In the genomic region with DNA sequence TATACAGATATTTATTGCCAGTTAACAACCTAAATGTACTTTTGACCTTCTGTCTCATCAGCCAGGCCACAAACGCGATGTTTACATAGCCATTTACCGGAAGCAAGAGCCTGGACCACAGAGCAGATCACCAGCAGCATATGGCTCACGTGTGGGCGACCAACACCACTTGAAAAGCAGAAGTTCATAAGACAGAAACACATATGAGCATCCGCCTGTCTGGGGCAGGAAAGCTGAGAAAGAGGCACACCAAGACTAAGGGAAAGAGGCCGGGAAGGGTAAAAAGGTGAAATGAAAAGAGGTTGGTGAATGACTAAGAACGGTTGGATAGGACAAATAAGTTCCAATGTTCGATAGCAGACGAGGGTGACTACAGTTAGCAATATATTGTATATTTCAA, we compare ENCODE assay signal across 1 cellular context.
A peak's percentile ranks its signal among the peaks of the same experiment; 100 is the strongest.
TF ChIP-seq lines count a peak whose summit lies in the region.

No MANE protein-coding gene starts in this region.

TF ChIP-seq in HepG2, 621 proteins besides CTCF, POLR2A, EP300 and RAD21 (continued from another document and continues in another):
- TF ChIP-seq, protein P1, sequence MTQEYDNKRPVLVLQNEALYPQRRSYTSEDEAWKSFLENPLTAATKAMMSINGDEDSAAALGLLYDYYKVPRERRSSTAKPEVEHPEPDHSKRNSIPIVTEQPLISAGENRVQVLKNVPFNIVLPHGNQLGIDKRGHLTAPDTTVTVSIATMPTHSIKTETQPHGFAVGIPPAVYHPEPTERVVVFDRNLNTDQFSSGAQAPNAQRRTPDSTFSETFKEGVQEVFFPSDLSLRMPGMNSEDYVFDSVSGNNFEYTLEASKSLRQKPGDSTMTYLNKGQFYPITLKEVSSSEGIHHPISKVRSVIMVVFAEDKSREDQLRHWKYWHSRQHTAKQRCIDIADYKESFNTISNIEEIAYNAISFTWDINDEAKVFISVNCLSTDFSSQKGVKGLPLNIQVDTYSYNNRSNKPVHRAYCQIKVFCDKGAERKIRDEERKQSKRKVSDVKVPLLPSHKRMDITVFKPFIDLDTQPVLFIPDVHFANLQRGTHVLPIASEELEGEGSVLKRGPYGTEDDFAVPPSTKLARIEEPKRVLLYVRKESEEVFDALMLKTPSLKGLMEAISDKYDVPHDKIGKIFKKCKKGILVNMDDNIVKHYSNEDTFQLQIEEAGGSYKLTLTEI (CRISPR knock-in tag; conservative IDR thresholded peaks at IDR 0.05) = no peak
- TF ChIP-seq, protein P2, sequence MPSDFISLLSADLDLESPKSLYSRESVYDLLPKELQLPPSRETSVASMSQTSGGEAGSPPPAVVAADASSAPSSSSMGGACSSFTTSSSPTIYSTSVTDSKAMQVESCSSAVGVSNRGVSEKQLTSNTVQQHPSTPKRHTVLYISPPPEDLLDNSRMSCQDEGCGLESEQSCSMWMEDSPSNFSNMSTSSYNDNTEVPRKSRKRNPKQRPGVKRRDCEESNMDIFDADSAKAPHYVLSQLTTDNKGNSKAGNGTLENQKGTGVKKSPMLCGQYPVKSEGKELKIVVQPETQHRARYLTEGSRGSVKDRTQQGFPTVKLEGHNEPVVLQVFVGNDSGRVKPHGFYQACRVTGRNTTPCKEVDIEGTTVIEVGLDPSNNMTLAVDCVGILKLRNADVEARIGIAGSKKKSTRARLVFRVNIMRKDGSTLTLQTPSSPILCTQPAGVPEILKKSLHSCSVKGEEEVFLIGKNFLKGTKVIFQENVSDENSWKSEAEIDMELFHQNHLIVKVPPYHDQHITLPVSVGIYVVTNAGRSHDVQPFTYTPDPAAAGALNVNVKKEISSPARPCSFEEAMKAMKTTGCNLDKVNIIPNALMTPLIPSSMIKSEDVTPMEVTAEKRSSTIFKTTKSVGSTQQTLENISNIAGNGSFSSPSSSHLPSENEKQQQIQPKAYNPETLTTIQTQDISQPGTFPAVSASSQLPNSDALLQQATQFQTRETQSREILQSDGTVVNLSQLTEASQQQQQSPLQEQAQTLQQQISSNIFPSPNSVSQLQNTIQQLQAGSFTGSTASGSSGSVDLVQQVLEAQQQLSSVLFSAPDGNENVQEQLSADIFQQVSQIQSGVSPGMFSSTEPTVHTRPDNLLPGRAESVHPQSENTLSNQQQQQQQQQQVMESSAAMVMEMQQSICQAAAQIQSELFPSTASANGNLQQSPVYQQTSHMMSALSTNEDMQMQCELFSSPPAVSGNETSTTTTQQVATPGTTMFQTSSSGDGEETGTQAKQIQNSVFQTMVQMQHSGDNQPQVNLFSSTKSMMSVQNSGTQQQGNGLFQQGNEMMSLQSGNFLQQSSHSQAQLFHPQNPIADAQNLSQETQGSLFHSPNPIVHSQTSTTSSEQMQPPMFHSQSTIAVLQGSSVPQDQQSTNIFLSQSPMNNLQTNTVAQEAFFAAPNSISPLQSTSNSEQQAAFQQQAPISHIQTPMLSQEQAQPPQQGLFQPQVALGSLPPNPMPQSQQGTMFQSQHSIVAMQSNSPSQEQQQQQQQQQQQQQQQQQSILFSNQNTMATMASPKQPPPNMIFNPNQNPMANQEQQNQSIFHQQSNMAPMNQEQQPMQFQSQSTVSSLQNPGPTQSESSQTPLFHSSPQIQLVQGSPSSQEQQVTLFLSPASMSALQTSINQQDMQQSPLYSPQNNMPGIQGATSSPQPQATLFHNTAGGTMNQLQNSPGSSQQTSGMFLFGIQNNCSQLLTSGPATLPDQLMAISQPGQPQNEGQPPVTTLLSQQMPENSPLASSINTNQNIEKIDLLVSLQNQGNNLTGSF (CRISPR knock-in tag; IDR thresholded peaks at IDR 0.05) = no peak
- TF ChIP-seq KMT2A (CRISPR knock-in tag; IDR thresholded peaks at IDR 0.05) (peak; percentile 76; the same call in 1 of the 2 replicates), ZNF569 (CRISPR knock-in tag; IDR thresholded peaks at IDR 0.05; ENCODE audit: borderline replicate concordance) (no peak), ZNF292 (CRISPR knock-in tag; IDR thresholded peaks at IDR 0.05; ENCODE audit: borderline replicate concordance, low read depth) (no peak), TCF7L2 (IDR thresholded peaks at IDR 0.05; ENCODE audit: low read depth, low read length) (no peak), ZNF224 (CRISPR knock-in tag; IDR thresholded peaks at IDR 0.05) (no peak), ZMYM2 (CRISPR knock-in tag; IDR thresholded peaks at IDR 0.05) (no peak), ZNF546 (CRISPR knock-in tag; conservative IDR thresholded peaks at IDR 0.05) (no peak), HMGA1 (CRISPR knock-in tag; conservative IDR thresholded peaks at IDR 0.05) (no peak), ZNF737 (CRISPR knock-in tag; IDR thresholded peaks at IDR 0.05; ENCODE audit: borderline replicate concordance) (no peak), HNRNPL (IDR thresholded peaks at IDR 0.05; ENCODE audit: low read depth, low read length) (no peak), AGO2 (optimal IDR thresholded peaks at IDR 0.05; ENCODE audit: low read depth, low read length) (no peak), SMAD3 (CRISPR knock-in tag; IDR thresholded peaks at IDR 0.05) (peak; percentile 35; the same call in 1 of the 2 replicates), MXI1 (IDR thresholded peaks at IDR 0.05; ENCODE audit: borderline replicate concordance, low read depth, low read length) (peak; percentile 75; the same call in 1 of the 3 replicates), CCAR2 (optimal IDR thresholded peaks at IDR 0.05; ENCODE audit: low read depth, low read length) (no peak), CENPX (CRISPR knock-in tag; IDR thresholded peaks at IDR 0.05) (no peak), KMT2B (CRISPR knock-in tag; IDR thresholded peaks at IDR 0.05) (peak; percentile 70), ZNF296 (CRISPR knock-in tag; conservative IDR thresholded peaks at IDR 0.05) (no peak), SALL2 (CRISPR knock-in tag; IDR thresholded peaks at IDR 0.05) (no peak), RFX5 (IDR thresholded peaks at IDR 0.05; ENCODE audit: low read depth, low read length) (no peak), ZNF792 (CRISPR knock-in tag; IDR thresholded peaks at IDR 0.05) (peak; percentile 69; the same call in 1 of the 2 replicates), TEAD2 (CRISPR knock-in tag; IDR thresholded peaks at IDR 0.05) (no peak), MTF2 (CRISPR knock-in tag; IDR thresholded peaks at IDR 0.05; ENCODE audit: borderline replicate concordance) (no peak), ZFP90 (CRISPR knock-in tag; IDR thresholded peaks at IDR 0.05; ENCODE audit: borderline replicate concordance) (no peak), ZNF460 (CRISPR knock-in tag; IDR thresholded peaks at IDR 0.05; ENCODE audit: borderline replicate concordance) (no peak), ZFP1 (CRISPR knock-in tag; IDR thresholded peaks at IDR 0.05) (peak; percentile 32; the same call in 1 of the 2 replicates), MEIS2 (CRISPR knock-in tag; IDR thresholded peaks at IDR 0.05) (no peak), ZFP62 (CRISPR knock-in tag; IDR thresholded peaks at IDR 0.05) (no peak), FOSL2 (CRISPR knock-in tag; IDR thresholded peaks at IDR 0.05) (peak; percentile 84), HHEX (CRISPR knock-in tag; IDR thresholded peaks at IDR 0.05) (no peak), ZNF383 (CRISPR knock-in tag; IDR thresholded peaks at IDR 0.05; ENCODE audit: borderline replicate concordance) (no peak), PCBP1 (IDR thresholded peaks at IDR 0.05; ENCODE audit: borderline replicate concordance, low read depth, low read length) (no peak), SOX5 (CRISPR knock-in tag; IDR thresholded peaks at IDR 0.05; ENCODE audit: borderline replicate concordance) (peak; percentile 73; the same call in 1 of the 2 replicates), MZF1 (CRISPR knock-in tag; IDR thresholded peaks at IDR 0.05; ENCODE audit: borderline replicate concordance) (no peak), ZNF720 (CRISPR knock-in tag; IDR thresholded peaks at IDR 0.05) (no peak)
- TF ChIP-seq, protein P3, sequence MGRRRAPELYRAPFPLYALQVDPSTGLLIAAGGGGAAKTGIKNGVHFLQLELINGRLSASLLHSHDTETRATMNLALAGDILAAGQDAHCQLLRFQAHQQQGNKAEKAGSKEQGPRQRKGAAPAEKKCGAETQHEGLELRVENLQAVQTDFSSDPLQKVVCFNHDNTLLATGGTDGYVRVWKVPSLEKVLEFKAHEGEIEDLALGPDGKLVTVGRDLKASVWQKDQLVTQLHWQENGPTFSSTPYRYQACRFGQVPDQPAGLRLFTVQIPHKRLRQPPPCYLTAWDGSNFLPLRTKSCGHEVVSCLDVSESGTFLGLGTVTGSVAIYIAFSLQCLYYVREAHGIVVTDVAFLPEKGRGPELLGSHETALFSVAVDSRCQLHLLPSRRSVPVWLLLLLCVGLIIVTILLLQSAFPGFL (CRISPR knock-in tag; IDR thresholded peaks at IDR 0.05) = no peak
- TF ChIP-seq, protein P4, sequence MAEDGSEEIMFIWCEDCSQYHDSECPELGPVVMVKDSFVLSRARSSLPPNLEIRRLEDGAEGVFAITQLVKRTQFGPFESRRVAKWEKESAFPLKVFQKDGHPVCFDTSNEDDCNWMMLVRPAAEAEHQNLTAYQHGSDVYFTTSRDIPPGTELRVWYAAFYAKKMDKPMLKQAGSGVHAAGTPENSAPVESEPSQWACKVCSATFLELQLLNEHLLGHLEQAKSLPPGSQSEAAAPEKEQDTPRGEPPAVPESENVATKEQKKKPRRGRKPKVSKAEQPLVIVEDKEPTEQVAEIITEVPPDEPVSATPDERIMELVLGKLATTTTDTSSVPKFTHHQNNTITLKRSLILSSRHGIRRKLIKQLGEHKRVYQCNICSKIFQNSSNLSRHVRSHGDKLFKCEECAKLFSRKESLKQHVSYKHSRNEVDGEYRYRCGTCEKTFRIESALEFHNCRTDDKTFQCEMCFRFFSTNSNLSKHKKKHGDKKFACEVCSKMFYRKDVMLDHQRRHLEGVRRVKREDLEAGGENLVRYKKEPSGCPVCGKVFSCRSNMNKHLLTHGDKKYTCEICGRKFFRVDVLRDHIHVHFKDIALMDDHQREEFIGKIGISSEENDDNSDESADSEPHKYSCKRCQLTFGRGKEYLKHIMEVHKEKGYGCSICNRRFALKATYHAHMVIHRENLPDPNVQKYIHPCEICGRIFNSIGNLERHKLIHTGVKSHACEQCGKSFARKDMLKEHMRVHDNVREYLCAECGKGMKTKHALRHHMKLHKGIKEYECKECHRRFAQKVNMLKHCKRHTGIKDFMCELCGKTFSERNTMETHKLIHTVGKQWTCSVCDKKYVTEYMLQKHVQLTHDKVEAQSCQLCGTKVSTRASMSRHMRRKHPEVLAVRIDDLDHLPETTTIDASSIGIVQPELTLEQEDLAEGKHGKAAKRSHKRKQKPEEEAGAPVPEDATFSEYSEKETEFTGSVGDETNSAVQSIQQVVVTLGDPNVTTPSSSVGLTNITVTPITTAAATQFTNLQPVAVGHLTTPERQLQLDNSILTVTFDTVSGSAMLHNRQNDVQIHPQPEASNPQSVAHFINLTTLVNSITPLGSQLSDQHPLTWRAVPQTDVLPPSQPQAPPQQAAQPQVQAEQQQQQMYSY (CRISPR knock-in tag; IDR thresholded peaks at IDR 0.05) = no peak
- TF ChIP-seq, protein P5, sequence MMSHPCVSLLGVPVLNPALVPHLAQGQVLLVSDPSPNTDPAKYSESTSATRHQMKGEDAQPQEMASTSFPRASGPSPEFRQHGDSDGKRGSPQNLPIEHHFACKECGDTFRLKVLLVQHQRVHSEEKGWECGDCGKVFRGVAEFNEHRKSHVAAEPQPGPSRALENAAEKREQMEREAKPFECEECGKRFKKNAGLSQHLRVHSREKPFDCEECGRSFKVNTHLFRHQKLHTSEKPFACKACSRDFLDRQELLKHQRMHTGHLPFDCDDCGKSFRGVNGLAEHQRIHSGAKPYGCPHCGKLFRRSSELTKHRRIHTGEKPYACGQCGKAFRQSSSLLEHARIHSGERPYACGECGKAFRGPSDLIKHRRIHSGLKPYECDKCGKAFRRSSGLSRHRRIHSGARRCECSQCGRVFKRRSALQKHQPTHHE (CRISPR knock-in tag; IDR thresholded peaks at IDR 0.05; ENCODE audit: borderline replicate concordance) = no peak
- TF ChIP-seq, protein P6, sequence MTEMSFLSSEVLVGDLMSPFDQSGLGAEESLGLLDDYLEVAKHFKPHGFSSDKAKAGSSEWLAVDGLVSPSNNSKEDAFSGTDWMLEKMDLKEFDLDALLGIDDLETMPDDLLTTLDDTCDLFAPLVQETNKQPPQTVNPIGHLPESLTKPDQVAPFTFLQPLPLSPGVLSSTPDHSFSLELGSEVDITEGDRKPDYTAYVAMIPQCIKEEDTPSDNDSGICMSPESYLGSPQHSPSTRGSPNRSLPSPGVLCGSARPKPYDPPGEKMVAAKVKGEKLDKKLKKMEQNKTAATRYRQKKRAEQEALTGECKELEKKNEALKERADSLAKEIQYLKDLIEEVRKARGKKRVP (CRISPR knock-in tag; IDR thresholded peaks at IDR 0.05) = peak in 1 of 2 experiments; percentile 48; a peak in 1 of 4 replicates
- TF ChIP-seq, protein P7, sequence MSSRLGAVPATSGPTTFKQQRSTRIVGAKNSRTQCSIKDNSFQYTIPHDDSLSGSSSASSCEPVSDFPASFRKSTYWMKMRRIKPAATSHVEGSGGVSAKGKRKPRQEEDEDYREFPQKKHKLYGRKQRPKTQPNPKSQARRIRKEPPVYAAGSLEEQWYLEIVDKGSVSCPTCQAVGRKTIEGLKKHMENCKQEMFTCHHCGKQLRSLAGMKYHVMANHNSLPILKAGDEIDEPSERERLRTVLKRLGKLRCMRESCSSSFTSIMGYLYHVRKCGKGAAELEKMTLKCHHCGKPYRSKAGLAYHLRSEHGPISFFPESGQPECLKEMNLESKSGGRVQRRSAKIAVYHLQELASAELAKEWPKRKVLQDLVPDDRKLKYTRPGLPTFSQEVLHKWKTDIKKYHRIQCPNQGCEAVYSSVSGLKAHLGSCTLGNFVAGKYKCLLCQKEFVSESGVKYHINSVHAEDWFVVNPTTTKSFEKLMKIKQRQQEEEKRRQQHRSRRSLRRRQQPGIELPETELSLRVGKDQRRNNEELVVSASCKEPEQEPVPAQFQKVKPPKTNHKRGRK (CRISPR knock-in tag; IDR thresholded peaks at IDR 0.05) = no peak
- TF ChIP-seq, protein P8, sequence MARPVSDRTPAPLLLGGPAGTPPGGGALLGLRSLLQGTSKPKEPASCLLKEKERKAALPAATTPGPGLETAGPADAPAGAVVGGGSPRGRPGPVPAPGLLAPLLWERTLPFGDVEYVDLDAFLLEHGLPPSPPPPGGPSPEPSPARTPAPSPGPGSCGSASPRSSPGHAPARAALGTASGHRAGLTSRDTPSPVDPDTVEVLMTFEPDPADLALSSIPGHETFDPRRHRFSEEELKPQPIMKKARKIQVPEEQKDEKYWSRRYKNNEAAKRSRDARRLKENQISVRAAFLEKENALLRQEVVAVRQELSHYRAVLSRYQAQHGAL (CRISPR knock-in tag; IDR thresholded peaks at IDR 0.05; ENCODE audit: not compliant biosample characterization) = no peak
- TF ChIP-seq, protein P9, sequence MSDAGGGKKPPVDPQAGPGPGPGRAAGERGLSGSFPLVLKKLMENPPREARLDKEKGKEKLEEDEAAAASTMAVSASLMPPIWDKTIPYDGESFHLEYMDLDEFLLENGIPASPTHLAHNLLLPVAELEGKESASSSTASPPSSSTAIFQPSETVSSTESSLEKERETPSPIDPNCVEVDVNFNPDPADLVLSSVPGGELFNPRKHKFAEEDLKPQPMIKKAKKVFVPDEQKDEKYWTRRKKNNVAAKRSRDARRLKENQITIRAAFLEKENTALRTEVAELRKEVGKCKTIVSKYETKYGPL (CRISPR knock-in tag; IDR thresholded peaks at IDR 0.05) = no peak
